1 cellular context compared by ENCODE assay signal in the genomic region with DNA sequence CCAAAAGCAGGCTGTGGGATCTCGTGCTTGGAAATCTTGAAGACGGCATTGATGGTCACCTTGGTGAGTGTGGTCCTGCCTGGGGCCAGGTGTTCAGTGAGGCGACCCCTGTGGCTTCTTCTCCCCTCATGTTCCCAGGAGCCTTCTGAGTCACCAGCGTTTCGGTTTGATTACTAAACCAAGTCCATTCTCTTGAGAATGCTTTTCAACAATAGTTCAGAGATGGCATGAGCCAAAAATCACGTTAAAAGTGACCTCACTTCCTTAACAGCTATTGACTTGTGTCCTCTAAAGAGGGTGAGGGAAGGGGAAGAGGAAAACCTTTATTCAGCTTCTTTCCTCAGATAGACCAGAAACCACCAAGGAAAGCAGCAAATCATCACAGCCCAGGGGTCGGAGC.
TF ChIP-seq lines count a peak whose summit lies in the region.

No MANE protein-coding gene starts in this region.

TF ChIP-seq in GM23338, 12 proteins besides CTCF, POLR2A, EP300 and RAD21 (continued from another document):
- no peak for TF ChIP-seq ZNF462 (CRISPR knock-in tag; IDR thresholded peaks at IDR 0.05)
- TF ChIP-seq NANOG (IDR thresholded peaks at IDR 0.05; ENCODE audit: borderline replicate concordance) = no peak
- TF ChIP-seq JUNB (IDR thresholded peaks at IDR 0.05; ENCODE audit: unreplicated experiment) = no peak
- TF ChIP-seq, protein P1, sequence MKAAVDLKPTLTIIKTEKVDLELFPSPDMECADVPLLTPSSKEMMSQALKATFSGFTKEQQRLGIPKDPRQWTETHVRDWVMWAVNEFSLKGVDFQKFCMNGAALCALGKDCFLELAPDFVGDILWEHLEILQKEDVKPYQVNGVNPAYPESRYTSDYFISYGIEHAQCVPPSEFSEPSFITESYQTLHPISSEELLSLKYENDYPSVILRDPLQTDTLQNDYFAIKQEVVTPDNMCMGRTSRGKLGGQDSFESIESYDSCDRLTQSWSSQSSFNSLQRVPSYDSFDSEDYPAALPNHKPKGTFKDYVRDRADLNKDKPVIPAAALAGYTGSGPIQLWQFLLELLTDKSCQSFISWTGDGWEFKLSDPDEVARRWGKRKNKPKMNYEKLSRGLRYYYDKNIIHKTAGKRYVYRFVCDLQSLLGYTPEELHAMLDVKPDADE (IDR thresholded peaks at IDR 0.05) = no peak
- TF ChIP-seq ZNF114 (CRISPR knock-in tag; IDR thresholded peaks at IDR 0.05) = no peak
- no peak for TF ChIP-seq EZH2phosphoT487 (IDR thresholded peaks at IDR 0.05; ENCODE audit: unreplicated experiment)
- TF ChIP-seq EZH2 (IDR thresholded peaks at IDR 0.05; ENCODE audit: low read depth, unreplicated experiment) = no peak
- no peak for TF ChIP-seq POLR2AphosphoS5 (IDR thresholded peaks at IDR 0.05; ENCODE audit: low read depth)
- TF ChIP-seq, protein P2, sequence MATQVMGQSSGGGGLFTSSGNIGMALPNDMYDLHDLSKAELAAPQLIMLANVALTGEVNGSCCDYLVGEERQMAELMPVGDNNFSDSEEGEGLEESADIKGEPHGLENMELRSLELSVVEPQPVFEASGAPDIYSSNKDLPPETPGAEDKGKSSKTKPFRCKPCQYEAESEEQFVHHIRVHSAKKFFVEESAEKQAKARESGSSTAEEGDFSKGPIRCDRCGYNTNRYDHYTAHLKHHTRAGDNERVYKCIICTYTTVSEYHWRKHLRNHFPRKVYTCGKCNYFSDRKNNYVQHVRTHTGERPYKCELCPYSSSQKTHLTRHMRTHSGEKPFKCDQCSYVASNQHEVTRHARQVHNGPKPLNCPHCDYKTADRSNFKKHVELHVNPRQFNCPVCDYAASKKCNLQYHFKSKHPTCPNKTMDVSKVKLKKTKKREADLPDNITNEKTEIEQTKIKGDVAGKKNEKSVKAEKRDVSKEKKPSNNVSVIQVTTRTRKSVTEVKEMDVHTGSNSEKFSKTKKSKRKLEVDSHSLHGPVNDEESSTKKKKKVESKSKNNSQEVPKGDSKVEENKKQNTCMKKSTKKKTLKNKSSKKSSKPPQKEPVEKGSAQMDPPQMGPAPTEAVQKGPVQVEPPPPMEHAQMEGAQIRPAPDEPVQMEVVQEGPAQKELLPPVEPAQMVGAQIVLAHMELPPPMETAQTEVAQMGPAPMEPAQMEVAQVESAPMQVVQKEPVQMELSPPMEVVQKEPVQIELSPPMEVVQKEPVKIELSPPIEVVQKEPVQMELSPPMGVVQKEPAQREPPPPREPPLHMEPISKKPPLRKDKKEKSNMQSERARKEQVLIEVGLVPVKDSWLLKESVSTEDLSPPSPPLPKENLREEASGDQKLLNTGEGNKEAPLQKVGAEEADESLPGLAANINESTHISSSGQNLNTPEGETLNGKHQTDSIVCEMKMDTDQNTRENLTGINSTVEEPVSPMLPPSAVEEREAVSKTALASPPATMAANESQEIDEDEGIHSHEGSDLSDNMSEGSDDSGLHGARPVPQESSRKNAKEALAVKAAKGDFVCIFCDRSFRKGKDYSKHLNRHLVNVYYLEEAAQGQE (IDR thresholded peaks at IDR 0.05; ENCODE audit: unreplicated experiment) = no peak
- no peak for TF ChIP-seq ZNF331 (CRISPR knock-in tag; IDR thresholded peaks at IDR 0.05; ENCODE audit: low read depth)
